ENCODE assay signal across 8 cellular contexts in the genomic region with DNA sequence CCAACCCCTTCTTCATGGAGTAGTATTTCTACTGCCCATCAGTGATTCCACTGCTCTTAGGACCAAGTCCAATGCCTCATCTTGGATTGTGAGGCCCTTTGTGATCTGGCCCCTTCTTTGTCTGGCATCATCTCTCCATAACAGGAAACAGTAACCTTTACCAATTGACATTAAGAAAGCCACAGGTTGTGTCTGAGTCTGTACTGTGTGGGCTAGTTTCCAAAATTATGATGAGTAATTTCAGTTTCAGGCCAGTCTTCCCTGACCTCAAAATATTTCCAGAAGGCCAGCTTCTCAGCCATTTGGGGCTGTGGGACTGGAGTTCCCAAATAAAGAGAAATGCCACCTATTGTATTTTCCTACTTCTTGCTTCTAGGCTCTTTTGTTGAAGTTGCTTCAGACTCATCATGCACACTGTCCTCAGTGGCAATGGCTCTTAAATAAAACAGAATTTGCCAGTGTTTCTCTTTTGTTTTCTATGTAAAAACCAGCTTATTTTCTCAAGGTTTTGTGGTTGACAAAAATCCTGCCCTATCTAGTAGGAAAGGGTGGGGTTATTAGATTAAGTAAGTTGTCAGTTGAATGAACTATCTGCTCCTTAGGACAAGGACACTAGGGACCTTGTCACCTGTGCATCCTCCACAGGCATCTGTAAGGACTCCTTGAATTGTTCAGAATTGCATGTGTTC. TPM values are rescaled to one million over a fixed set of nuclear protein-coding genes. Genes with fewer than 3 reads are reported as not detected.
A peak's percentile ranks its signal among the peaks of the same experiment; 100 is the strongest.
DNase-seq lines count a peak whose midpoint lies in the region; ATAC-seq, FAIRE-seq and TF ChIP-seq lines count a peak whose summit lies in the region.
"Had no signal": no experiment of that assay in that cellular context is flagged by ENCODE, and none has a peak within 500 bp of the region (broad histone marks: within the 10 kb centered on the region; RNA-seq: fewer than 3 reads in every experiment).

No MANE protein-coding gene starts in this region.

- no peaks in the 10 kb centered on the region for H3K79me2 ChIP-seq in HCT116 (ENCODE audit: insufficient read depth, low read length)
- no peaks in the 10 kb centered on the region for H3K79me2 ChIP-seq in OCI-LY7 (ENCODE audit: insufficient read depth, low read depth, low read length)
- no peaks in the 10 kb centered on the region for H3K79me2 ChIP-seq in keratinocyte (ENCODE audit: control insufficient read depth, insufficient read depth, low read length)

- no peak for TF ChIP-seq CTCF in HCT116 (IDR thresholded peaks at IDR 0.05 in 2 of 3, conservative IDR thresholded peaks at IDR 0.05 in 1 of 3; ENCODE audit: borderline replicate concordance in 1 of 3, insufficient read depth in 1 of 3, low read depth in 2 of 3, low read length in 2 of 3)
- TF ChIP-seq CTCF in OCI-LY7 (conservative IDR thresholded peaks at IDR 0.05; ENCODE audit: low read length), result no peak
- no peak for TF ChIP-seq CTCF in keratinocyte (optimal IDR thresholded peaks at IDR 0.05 in 1 of 3, IDR thresholded peaks at IDR 0.05 in 1 of 3, conservative IDR thresholded peaks at IDR 0.05 in 1 of 3; ENCODE audit: extremely low read depth in 1 of 3, insufficient read depth in 2 of 3, low read length in 3 of 3)

- intact Hi-C loops in HCT116 (cut with micrococcal nuclease) (loop anchor here (10.0 kb wide), 1 partner anchor 835 kb away; no protein-coding TSS in a partner anchor), OCI-LY7 (cut with micrococcal nuclease; ENCODE audit: unreplicated experiment) (no loop called here)

- H3K27me3 ChIP-seq in HCT116 (ENCODE audit: insufficient read depth, low read length) (no peaks in the 10 kb centered on the region), keratinocyte (ENCODE audit: control insufficient read depth, extremely low read depth, insufficient read depth, low read length) (no peaks in the 10 kb centered on the region)

- H3K4me1 ChIP-seq in HCT116 (ENCODE audit: control insufficient read depth in 1 of 2, insufficient read depth in 2 of 2, low read length in 2 of 2) (peaks cover 0 to 10% of the 10 kb centered on the region in 2 experiments; a peak in 2 of 4 replicates), OCI-LY7 (ENCODE audit: insufficient read depth, low read length, poor library complexity, severe bottlenecking) (peaks cover 12% of the 10 kb centered on the region), keratinocyte (ENCODE audit: control insufficient read depth, extremely low read depth, insufficient read depth, low read length) (peaks cover 13% of the 10 kb centered on the region)

- H3K9ac ChIP-seq in HCT116 (ENCODE audit: low read length), result no peak overlapping the region
- H3K9ac ChIP-seq in keratinocyte (ENCODE audit: control insufficient read depth, extremely low read depth, insufficient read depth, low read length), result no peak overlapping the region

- H3K36me3 ChIP-seq in HCT116 (ENCODE audit: control insufficient read depth in 1 of 2, insufficient read depth in 2 of 2, low read length in 2 of 2) (no peaks in the 10 kb centered on the region), OCI-LY7 (ENCODE audit: insufficient read depth, low read length) (no peaks in the 10 kb centered on the region), keratinocyte (ENCODE audit: control insufficient read depth in 2 of 2, extremely low read depth in 1 of 2, insufficient read depth in 2 of 2, low read length in 2 of 2) (no peaks in the 10 kb centered on the region)

- TF ChIP-seq RAD21 in HCT116 (IDR thresholded peaks at IDR 0.05; ENCODE audit: low read depth), result no peak

- dilution Hi-C loops in keratinocyte (cut with MboI; ENCODE audit: extremely low pct_ligation_motif_present, low sequenced_read_pairs), result no loop called here

- H3K27ac ChIP-seq in HCT116 (ENCODE audit: low read depth, low read length), result no peak overlapping the region
- no peak overlapping the region for H3K27ac ChIP-seq in OCI-LY7 (ENCODE audit: low read depth, low read length, poor library complexity, severe bottlenecking)
- H3K27ac ChIP-seq in keratinocyte (ENCODE audit: control insufficient read depth, insufficient read depth, low read length), result no peak overlapping the region

- no peak overlapping the region for H2AFZ ChIP-seq in HCT116 (ENCODE audit: low read depth, low read length, poor library complexity, severe bottlenecking)
- H2AFZ ChIP-seq in OCI-LY7 (ENCODE audit: low read length), result peak overlapping the region; percentile 36; the same call in 1 of the 2 replicates
- H2AFZ ChIP-seq in keratinocyte (ENCODE audit: control insufficient read depth, low read length), result no peak overlapping the region

- DNase-seq in HCT116 (ENCODE audit: low read depth, low spot score) (no peak), OCI-LY7 (ENCODE audit: low spot score) (no peak), keratinocyte (ENCODE audit: low read depth, low spot score) (no peak), NCI-H524 (lab: John Stamatoyannopoulos, UW) (no peak), C1 segment of cervical spinal cord (lab: John Stamatoyannopoulos, UW) (no peak)

- BruUV-seq in HCT116 (replicated peaks; lab: Mats Ljungman, UMichigan) (no TSS peak), OCI-LY7 (replicated peaks; lab: Mats Ljungman, UMichigan) (no TSS peak)

- TF ChIP-seq POLR2A in HCT116 (IDR thresholded peaks at IDR 0.05; ENCODE audit: borderline replicate concordance, extremely low read depth, insufficient read depth, insufficient read length), result no peak

- H3K9me3 ChIP-seq in HCT116 (ENCODE audit: control insufficient read depth in 1 of 2, insufficient read depth in 1 of 2, low read depth in 1 of 2, low read length in 2 of 2) (no peaks in the 10 kb centered on the region), OCI-LY7 (ENCODE audit: low read length) (peaks cover 9% of the 10 kb centered on the region; the same call in 1 of the 2 replicates), keratinocyte (ENCODE audit: control insufficient read depth, low read depth, low read length) (no peaks in the 10 kb centered on the region)

- peak; percentile 49 for FAIRE-seq in keratinocyte (lab: Jason Lieb, UNC)

- peak overlapping the region; percentile 25; the same call in 1 of the 2 replicates for H3K4me2 ChIP-seq in HCT116 (ENCODE audit: low read length)
- H3K4me2 ChIP-seq in OCI-LY7 (ENCODE audit: low read length), result no peak overlapping the region
- H3K4me2 ChIP-seq in keratinocyte (ENCODE audit: control insufficient read depth, extremely low read depth, insufficient read depth, low read depth, low read length), result no peak overlapping the region

- POLR2A ChIA-PET in HCT116 (lab: Charles Lee) (no interaction called here), OCI-LY7 (lab: Charles Lee) (interaction anchor here (1.3 kb wide), 1 partner anchor 14 kb away, joined by 3 read pairs; no protein-coding TSS in a partner anchor)

- no peak overlapping the region for H3K4me3 ChIP-seq in HCT116 (replicated peaks in 1 of 2; ENCODE audit: low read depth in 1 of 2, low read length in 2 of 2)
- no peak overlapping the region for H3K4me3 ChIP-seq in OCI-LY7 (ENCODE audit: low read depth, low read length, poor library complexity, severe bottlenecking)
- no peak overlapping the region for H3K4me3 ChIP-seq in keratinocyte (ENCODE audit: control insufficient read depth in 2 of 3, extremely low read depth in 1 of 3, insufficient read depth in 2 of 3, low read depth in 1 of 3, low read length in 3 of 3)

- CTCF ChIA-PET in HCT116 (lab: Charles Lee), result no interaction called here
- CTCF ChIA-PET in OCI-LY7 (lab: Charles Lee; ENCODE audit: unreplicated experiment), result no interaction called here

- H4K20me1 ChIP-seq in HCT116 (ENCODE audit: insufficient read depth) (no peaks in the 10 kb centered on the region), OCI-LY7 (ENCODE audit: insufficient read depth, low read length) (no peaks in the 10 kb centered on the region), keratinocyte (ENCODE audit: control insufficient read depth, extremely low read depth, insufficient read depth, low read length) (no peaks in the 10 kb centered on the region)

- ATAC-seq in GM18858 (IDR thresholded peaks at IDR 0.05; ENCODE audit: unreplicated experiment), result peak; percentile 86
- ATAC-seq in HCT116, result no peak
- ATAC-seq in HG02970 (IDR thresholded peaks at IDR 0.05; ENCODE audit: low FRiP score, unreplicated experiment), result no peak

- RAD21 ChIA-PET in HCT116 (lab: Charles Lee; ENCODE audit: low non-redundant PET in 1 of 2, low total read pairs in 2 of 2, uncharacterized antibody in 2 of 2, unreplicated experiment in 2 of 2), result no interaction called here

- no peaks in the 10 kb centered on the region for H3K9me1 ChIP-seq in keratinocyte (ENCODE audit: control insufficient read depth, extremely low read depth, insufficient read depth, low read length)

- no peaks in the 10 kb centered on the region for H3K9me2 ChIP-seq in HCT116 (ENCODE audit: insufficient read depth)
- no peaks in the 10 kb centered on the region for H3K9me2 ChIP-seq in OCI-LY7 (ENCODE audit: insufficient read depth, low read length)

TF ChIP-seq in HCT116, 20 proteins besides CTCF, POLR2A, EP300 and RAD21:
- TF ChIP-seq EGR1 (IDR thresholded peaks at IDR 0.05; ENCODE audit: low read depth) (no peak), CBX3 (IDR thresholded peaks at IDR 0.05; ENCODE audit: low read depth) (no peak), SP1 (IDR thresholded peaks at IDR 0.05; ENCODE audit: low read depth) (0 out of 2 replicates have a peak, but pooled peaks have one; percentile 28), ELF1 (IDR thresholded peaks at IDR 0.05; ENCODE audit: borderline replicate concordance, low read depth) (no peak), CEBPB (IDR thresholded peaks at IDR 0.05; ENCODE audit: low read depth) (0 out of 2 replicates have a peak, but pooled peaks have one; percentile 33), SIN3A (IDR thresholded peaks at IDR 0.05; ENCODE audit: low read depth) (no peak)
- TF ChIP-seq, protein P1, sequence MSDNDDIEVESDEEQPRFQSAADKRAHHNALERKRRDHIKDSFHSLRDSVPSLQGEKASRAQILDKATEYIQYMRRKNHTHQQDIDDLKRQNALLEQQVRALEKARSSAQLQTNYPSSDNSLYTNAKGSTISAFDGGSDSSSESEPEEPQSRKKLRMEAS (IDR thresholded peaks at IDR 0.05), result no peak
TF ChIP-seq in HCT116: peak in this region for 2.

RNA-seq across cellular contexts. Expression of a gene that starts 47.0 kb away (rescaled TPM):
- total RNA-seq in HCT116 (2021; ENCODE audit: unreplicated experiment), result 0.12 TPM
- polyA plus RNA-seq in HCT116 (2012), result 0.07 and 0.17 TPM in 2 replicates
- 2.1 and 2.4 TPM in 2 replicates for total RNA-seq in OCI-LY7 (2014; rRNA removed; shearing (Covaris generic))
- total RNA-seq in OCI-LY7 (2022), result 2.5 and 3.8 TPM in 2 replicates
- polyA plus RNA-seq in keratinocyte, result 0.14 to 0.67 TPM (median 0.57 TPM) in 3 replicates
- polyA plus RNA-seq in keratinocyte (2011; ENCODE audit: low read depth), result 0.31 TPM
- 0.06 and 0.11 TPM in 2 replicates for polyA plus RNA-seq in keratinocyte (2011; cell fraction: cytosol; rRNA removed)
- polyA plus RNA-seq in keratinocyte (2011; cell fraction: nucleus; rRNA removed), result 0.08 and 0.29 TPM in 2 replicates
- 0.50 and 0.59 TPM in 2 replicates for polyA plus RNA-seq in keratinocyte (2012; ENCODE audit: low replicate concordance)
- 0.16 to 0.32 TPM in 2 of 3 replicates, not detected in the other for polyA minus RNA-seq in keratinocyte
- not detected for polyA minus RNA-seq in keratinocyte (2011; cell fraction: cytosol; rRNA and poly(A)+ RNA removed)
- polyA minus RNA-seq in keratinocyte (2011; cell fraction: nucleus; rRNA and poly(A)+ RNA removed), result 0.47 TPM in 1 of 2 replicates, not detected in the other
- total RNA-seq: T-helper 2 cell treated with Interferon-gamma antibody and Interleukin-4, amounts not matched to agents 100 ng/mL and 5 ng/mL, for 36 hours had no signal
